Comparison of ENCODE assay signal across 9 cellular contexts in genomic region chr6:116111552-116112528, GRCh38. TPM values are rescaled to one million over a fixed set of nuclear protein-coding genes. Genes with fewer than 3 reads are reported as not detected.
DNase-seq lines count a peak whose midpoint lies in the region; ATAC-seq and TF ChIP-seq lines count a peak whose summit lies in the region.
"Had no signal": no experiment of that assay in that cellular context is flagged by ENCODE, and none has a peak within 500 bp of the region (broad histone marks: within the 10 kb centered on the region; RNA-seq: fewer than 3 reads in every experiment).

No MANE protein-coding gene starts in this region.

- 75 to 89% methylated on average over 5 of the region's 5 CpGs for WGBS in esophagus squamous epithelium, 2 donors

- H4K20me1 ChIP-seq in OCI-LY7 (ENCODE audit: insufficient read depth, low read length): no peaks in the 10 kb centered on the region

- H3K9me3 ChIP-seq in OCI-LY7 (ENCODE audit: low read length) (no peaks in the 10 kb centered on the region), esophagus squamous epithelium (no peaks in the 10 kb centered on the region)
- H3K9me3 ChIP-seq: pancreas had no signal

- H3K4me1 ChIP-seq in OCI-LY7 (ENCODE audit: insufficient read depth, low read length, poor library complexity, severe bottlenecking) (no peaks in the 10 kb centered on the region), esophagus squamous epithelium (peaks cover 0 to 2% (median 0%) of the 10 kb centered on the region in 3 donors)

- peaks cover 67% of the 10 kb centered on the region for H3K36me3 ChIP-seq in OCI-LY7 (ENCODE audit: insufficient read depth, low read length)
- peaks cover 3 to 97% (median 3%) of the 10 kb centered on the region in 3 donors for H3K36me3 ChIP-seq in esophagus squamous epithelium

- DNase-seq in DMS 273 treated with DMSO at 0.1 percent for 48 hours (lab: John Stamatoyannopoulos, UW) (peak; percentile 22), OCI-LY7 (ENCODE audit: low spot score) (peak; percentile 47), esophagus squamous epithelium (lab: John Stamatoyannopoulos, UW) (no peak), mesenteric fat pad (ENCODE audit: low spot score) (no peak), dedifferentiated amniotic fluid mesenchymal stem cell (ENCODE audit: extremely low spot score) (no peak)
- peak; percentile 26 for DNase-seq in stimulated activated CD4-positive, alpha-beta T cell treated with anti-CD3 and anti-CD28 coated beads, Interleukin-1b, Interleukin-23, amount 100 ng/mL, for 48 hours
- DNase-seq: pancreas had no signal

- peak; percentile 89 for TF ChIP-seq CTCF in OCI-LY7 (conservative IDR thresholded peaks at IDR 0.05; ENCODE audit: low read length)
- TF ChIP-seq CTCF in esophagus squamous epithelium (IDR thresholded peaks at IDR 0.05): peak in 5 of 6 experiments; percentile 12 to 57 (median 28)

- H3K9me2 ChIP-seq in OCI-LY7 (ENCODE audit: insufficient read depth, low read length): no peaks in the 10 kb centered on the region

- H3K79me2 ChIP-seq in OCI-LY7 (ENCODE audit: insufficient read depth, low read depth, low read length): no peaks in the 10 kb centered on the region

- TF ChIP-seq POLR2A in esophagus squamous epithelium (IDR thresholded peaks at IDR 0.05): no peak

- CTCF ChIA-PET in OCI-LY7 (lab: Charles Lee; ENCODE audit: unreplicated experiment): interaction anchor here (1.3 to 2.1 kb wide), 3 partner anchors 9 to 17 kb away, joined by 3 to 10 read pairs (median 3); partner anchors contain the start of gene NT5DC1

- H3K27me3 ChIP-seq in esophagus squamous epithelium: no peaks in the 10 kb centered on the region
- H3K27me3 ChIP-seq: pancreas had no signal

- H3K4me2 ChIP-seq in OCI-LY7 (ENCODE audit: low read length): no peak overlapping the region

- no peak overlapping the region for H2AFZ ChIP-seq in OCI-LY7 (ENCODE audit: low read length)

- POLR2A ChIA-PET in OCI-LY7 (lab: Charles Lee): interaction anchor here (0.9 to 1.7 kb wide), 6 partner anchors 9 to 84 kb away, joined by 3 to 5 read pairs (median 4); partner anchors contain the start of gene NT5DC1

- intact Hi-C loops in OCI-LY7 (cut with micrococcal nuclease; ENCODE audit: unreplicated experiment) (no loop called here), esophagus squamous epithelium (cut with DNase I) (no loop called here)

- H3K4me3 ChIP-seq in OCI-LY7 (ENCODE audit: low read depth, low read length, poor library complexity, severe bottlenecking) (no peak overlapping the region), esophagus squamous epithelium (no peak overlapping the region)
- H3K4me3 ChIP-seq: pancreas had no signal

- no TSS peak for BruUV-seq in OCI-LY7 (replicated peaks; lab: Mats Ljungman, UMichigan)

- ATAC-seq in GM18858 (IDR thresholded peaks at IDR 0.05; ENCODE audit: unreplicated experiment): peak; percentile 68
- ATAC-seq in HG03066 (IDR thresholded peaks at IDR 0.05; ENCODE audit: low read depth, unreplicated experiment): peak; percentile 81

- no peak overlapping the region for H3K27ac ChIP-seq in OCI-LY7 (ENCODE audit: low read depth, low read length, poor library complexity, severe bottlenecking)
- H3K27ac ChIP-seq in esophagus squamous epithelium: no peak overlapping the region
- H3K27ac ChIP-seq: pancreas had no signal

RNA-seq across cellular contexts. Expression of gene NT5DC1, which starts 11.2 kb away (rescaled TPM):
- 11.3 and 20.5 TPM in 2 replicates for total RNA-seq in OCI-LY7 (2014; rRNA removed; shearing (Covaris generic))
- total RNA-seq in OCI-LY7 (2022): 58.8 and 65.0 TPM in 2 replicates
- total RNA-seq in esophagus squamous epithelium: 10 to 100 TPM in 1 of 4 donors, 1 to 10 TPM in 3; 6.3 to 11.7 (median 8.3) TPM
- 38.4 TPM for total RNA-seq in mesenteric fat pad

RNA-seq across cellular contexts. Expression of gene COL10A1, which starts 14.1 kb away (rescaled TPM):
- not detected in 2 replicates for total RNA-seq in OCI-LY7 (2014; rRNA removed; shearing (Covaris generic))
- not detected in 2 replicates for total RNA-seq in OCI-LY7 (2022)
- total RNA-seq in esophagus squamous epithelium: not detected
- total RNA-seq in mesenteric fat pad: 0.29 TPM

RNA-seq across cellular contexts. Expression of gene FRK, which starts 51.1 kb away (rescaled TPM):
- total RNA-seq in OCI-LY7 (2014; rRNA removed; shearing (Covaris generic)): 0.10 and 0.13 TPM in 2 replicates
- total RNA-seq in OCI-LY7 (2022) (0.46 TPM in 2 replicates), esophagus squamous epithelium (10 to 100 TPM in 2 of 4 donors, 1 to 10 TPM in 2; 5.0 to 12.1 (median 10.0) TPM), mesenteric fat pad (0.80 TPM)

Comparison
In these comparisons a context has a peak if more than half of its experiments do, and no peak if none do; other contexts are left out.
1. DNase-seq: peak in DMS 273 treated with DMSO at 0.1 percent for 48 hours (single experiment), OCI-LY7 (single experiment) and stimulated activated CD4-positive, alpha-beta T cell treated with anti-CD3 and anti-CD28 coated beads, Interleukin-1b, Interleukin-23, amount 100 ng/mL, for 48 hours (single experiment); none in esophagus squamous epithelium (single experiment), mesenteric fat pad (single experiment) and dedifferentiated amniotic fluid mesenchymal stem cell (single experiment).